9 cellular contexts compared by ENCODE assay signal in the genomic region with DNA sequence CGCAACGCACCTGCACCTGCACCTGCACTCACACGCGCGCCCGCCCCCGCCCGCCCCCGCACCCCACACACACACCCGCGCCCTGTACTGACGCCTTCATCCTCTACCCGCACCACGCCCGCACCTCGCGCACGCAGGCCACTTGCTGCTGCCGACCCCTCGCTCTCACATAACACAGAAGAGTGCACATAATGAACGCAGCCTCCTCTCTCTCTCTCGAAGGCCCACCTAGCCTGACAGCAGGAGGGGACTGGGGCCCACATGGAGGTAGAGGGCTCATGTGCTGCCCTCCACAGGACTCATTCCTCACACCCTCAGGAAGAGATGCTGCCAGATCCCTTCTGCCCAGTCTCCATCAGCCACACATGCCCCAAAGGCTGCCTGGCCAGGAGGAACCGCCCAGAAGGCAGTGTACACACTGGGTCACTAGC. TPM values are rescaled to one million over a fixed set of nuclear protein-coding genes. Genes with fewer than 3 reads are reported as not detected.
DNase-seq lines count a peak whose midpoint lies in the region; ATAC-seq and TF ChIP-seq lines count a peak whose summit lies in the region.
"Had no signal": no experiment of that assay in that cellular context is flagged by ENCODE, and none has a peak within 500 bp of the region (broad histone marks: within the 10 kb centered on the region; RNA-seq: fewer than 3 reads in every experiment).

No MANE protein-coding gene starts in this region.

- no peaks in the 10 kb centered on the region for H3K9me3 Mint-ChIP-seq in brain
- H3K9me3 Mint-ChIP-seq in natural killer cell treated with Interleukin-12 subunit alpha and Interleukin-12 subunit beta and Interleukin-15 and Interleukin-18, amount 100 ng/mL, for 72 hours: no peaks in the 10 kb centered on the region

- no peaks in the 10 kb centered on the region for H3K36me3 Mint-ChIP-seq in brain
- H3K36me3 Mint-ChIP-seq in natural killer cell treated with Interleukin-12 subunit alpha and Interleukin-12 subunit beta and Interleukin-15 and Interleukin-18, amount 100 ng/mL, for 72 hours: no peaks in the 10 kb centered on the region

- ATAC-seq in natural killer cell treated with Interleukin-12 subunit alpha and Interleukin-12 subunit beta and Interleukin-15 and Interleukin-18, amount 100 ng/mL, for 72 hours: no peak

- peak overlapping the region; percentile 86 to 95 (median 92) for H3K4me3 Mint-ChIP-seq in brain
- H3K4me3 Mint-ChIP-seq in natural killer cell treated with Interleukin-12 subunit alpha and Interleukin-12 subunit beta and Interleukin-15 and Interleukin-18, amount 100 ng/mL, for 72 hours: peak overlapping the region; percentile 72

- TF ChIP-seq CTCF in brain (conservative IDR thresholded peaks at IDR 0.05): peak in 1 of 2 experiments; percentile 24

- peaks cover 44% of the 10 kb centered on the region for H3K4me1 Mint-ChIP-seq in brain
- peaks cover 4 to 5% of the 10 kb centered on the region in 2 donors for H3K4me1 Mint-ChIP-seq in natural killer cell treated with Interleukin-12 subunit alpha and Interleukin-12 subunit beta and Interleukin-15 and Interleukin-18, amount 100 ng/mL, for 72 hours (ENCODE audit: low read depth in 2 of 2)

- DNase-seq in DMS114 treated with DMSO at 0.1 percent for 48 hours (lab: John Stamatoyannopoulos, UW; ENCODE audit: unreplicated experiment) (peak; percentile 24), NCI-H146 treated with DMSO at 0.1 percent for 48 hours (lab: John Stamatoyannopoulos, UW; ENCODE audit: unreplicated experiment) (peak; percentile 46), posterior vena cava (ENCODE audit: low spot score) (no peak), SKM-1 treated with dmso at 0.1 percent for 144 hours (lab: John Stamatoyannopoulos, UW; ENCODE audit: unreplicated experiment) (no peak), dermis blood vessel endothelial cell (no peak)
- DNase-seq in natural killer cell treated with Interleukin-12 subunit alpha and Interleukin-12 subunit beta and Interleukin-15 and Interleukin-18, amount 100 ng/mL, for 72 hours (ENCODE audit: low spot score): no peak
- DNase-seq in activated CD4-positive, alpha-beta T cell treated with anti-CD3 and anti-CD28 coated beads, Interleukin-2, amount 50 U/mL, for 48 hours: no peak
- DNase-seq: NCI-H446 had no signal

- peaks cover 50% of the 10 kb centered on the region for H3K27me3 Mint-ChIP-seq in brain
- peaks cover 16 to 22% of the 10 kb centered on the region in 2 donors for H3K27me3 Mint-ChIP-seq in natural killer cell treated with Interleukin-12 subunit alpha and Interleukin-12 subunit beta and Interleukin-15 and Interleukin-18, amount 100 ng/mL, for 72 hours

- intact Hi-C loops in posterior vena cava (cut with DNase I): no loop called here

- H3K27ac Mint-ChIP-seq in brain: peak overlapping the region; percentile 28 to 96 (median 85)
- H3K27ac Mint-ChIP-seq in natural killer cell treated with Interleukin-12 subunit alpha and Interleukin-12 subunit beta and Interleukin-15 and Interleukin-18, amount 100 ng/mL, for 72 hours: no peak overlapping the region

RNA-seq across cellular contexts. Expression of gene CAMK2B, which starts 0.4 kb away (rescaled TPM):
- 88.4 TPM for polyA plus RNA-seq in brain (ENCODE audit: insufficient read depth, low read depth, low replicate concordance)
- under 1 TPM in 1 of 2 donors, not detected in 1; 0.10 TPM for total RNA-seq in natural killer cell treated with Interleukin-12 subunit alpha and Interleukin-12 subunit beta and Interleukin-15 and Interleukin-18, amount 100 ng/mL, for 72 hours
- total RNA-seq in posterior vena cava (1 to 10 TPM; 1.2 to 3.5 TPM), dermis blood vessel endothelial cell (0.09 and 0.17 TPM in 2 replicates)

Comparison
In these comparisons a context has a peak if more than half of its experiments do, and no peak if none do; other contexts are left out.
1. DNase-seq: peak in DMS114 treated with DMSO at 0.1 percent for 48 hours (single experiment) and NCI-H146 treated with DMSO at 0.1 percent for 48 hours (single experiment); none in natural killer cell treated with Interleukin-12 subunit alpha and Interleukin-12 subunit beta and Interleukin-15 and Interleukin-18, amount 100 ng/mL, for 72 hours (single experiment), posterior vena cava (single experiment), SKM-1 treated with dmso at 0.1 percent for 144 hours (single experiment), dermis blood vessel endothelial cell (single experiment) and activated CD4-positive, alpha-beta T cell treated with anti-CD3 and anti-CD28 coated beads, Interleukin-2, amount 50 U/mL, for 48 hours (0 of 2).
2. H3K27ac Mint-ChIP-seq: peak in brain (5 of 5); none in natural killer cell treated with Interleukin-12 subunit alpha and Interleukin-12 subunit beta and Interleukin-15 and Interleukin-18, amount 100 ng/mL, for 72 hours (0 of 2).